ENCODE assay signal across 9 cellular contexts in genomic region chr3:107861904-107862303, GRCh38.
DNase-seq lines count a peak whose midpoint lies in the region; ATAC-seq and TF ChIP-seq lines count a peak whose summit lies in the region.
"Had no signal": no experiment of that assay in that cellular context is flagged by ENCODE, and none has a peak within 500 bp of the region (broad histone marks: within the 10 kb centered on the region; RNA-seq: fewer than 3 reads in every experiment).

No MANE protein-coding gene starts in this region.

- H3K36me3 Mint-ChIP-seq in CD4-positive, alpha-beta memory T cell: no peaks in the 10 kb centered on the region

- POLR2A ChIA-PET in CD4-positive, alpha-beta memory T cell (lab: Charles Lee; ENCODE audit: partially characterized antibody): no interaction called here

- H3K27ac Mint-ChIP-seq in CD4-positive, alpha-beta memory T cell: no peak overlapping the region

- intact Hi-C loops in mucosa of descending colon (cut with DNase I, micrococcal nuclease): no loop called here
- intact Hi-C loops in CD4-positive, alpha-beta memory T cell (cut with micrococcal nuclease): no loop called here

- CTCF ChIA-PET in CD4-positive, alpha-beta memory T cell (lab: Charles Lee; ENCODE audit: partially characterized antibody): no interaction called here

- TF ChIP-seq CTCF in mucosa of descending colon (IDR thresholded peaks at IDR 0.05): no peak

- H3K27me3 Mint-ChIP-seq in CD4-positive, alpha-beta memory T cell: peaks cover 0 to 4% of the 10 kb centered on the region in 2 donors

- no peaks in the 10 kb centered on the region for H3K9me3 ChIP-seq in mucosa of descending colon
- no peaks in the 10 kb centered on the region for H3K9me3 ChIP-seq in CD4-positive, alpha-beta memory T cell (ENCODE audit: control insufficient read depth in 1 of 2, low read length in 2 of 2)
- H3K9me3 ChIP-seq: thoracic aorta had no signal

- no peak overlapping the region for H3K27ac ChIP-seq in CD4-positive, alpha-beta memory T cell (ENCODE audit: low read depth, low read length)
- H3K27ac ChIP-seq: thoracic aorta had no signal

- DNase-seq in mucosa of descending colon: no peak
- no peak for DNase-seq in NCI-H526 treated with DMSO at 0.1 percent for 48 hours (lab: John Stamatoyannopoulos, UW)
- no peak for DNase-seq in NK-92 treated with Interleukin-12 subunit alpha and Interleukin-12 subunit beta, amount 100 ng/mL, for 24 hours (lab: John Stamatoyannopoulos, UW)
- DNase-seq in CD4-positive, alpha-beta memory T cell: no peak
- no peak for DNase-seq in erythroblast (lab: John Stamatoyannopoulos, UW)

- no peak for TF ChIP-seq POLR2A in erythroblast (IDR thresholded peaks at IDR 0.05; ENCODE audit: low read length)

- no peaks in the 10 kb centered on the region for H3K9me3 Mint-ChIP-seq in CD4-positive, alpha-beta memory T cell

- H3K27me3 ChIP-seq in CD4-positive, alpha-beta memory T cell (ENCODE audit: insufficient read depth, low read length): no peaks in the 10 kb centered on the region

- H3K4me1 Mint-ChIP-seq in CD4-positive, alpha-beta memory T cell: peaks cover 0 to 1% (median 0%) of the 10 kb centered on the region in 4 donors

- no peak overlapping the region for H3K4me3 ChIP-seq in mucosa of descending colon
- H3K4me3 ChIP-seq in CD4-positive, alpha-beta memory T cell (ENCODE audit: low read length in 2 of 2): no peak overlapping the region
- H3K4me3 ChIP-seq: thoracic aorta had no signal

- H3K36me3 ChIP-seq in mucosa of descending colon (ENCODE audit: low read depth): no peaks in the 10 kb centered on the region
- no peaks in the 10 kb centered on the region for H3K36me3 ChIP-seq in CD4-positive, alpha-beta memory T cell (ENCODE audit: insufficient read depth, low read length)
- H3K36me3 ChIP-seq: thoracic aorta had no signal

- peak; percentile 91 for ATAC-seq in GM18909 (IDR thresholded peaks at IDR 0.05; ENCODE audit: poor library complexity, unreplicated experiment)
- ATAC-seq in GM21737 (IDR thresholded peaks at IDR 0.05; ENCODE audit: unreplicated experiment): peak; percentile 98
- ATAC-seq in HG03460 (IDR thresholded peaks at IDR 0.05; ENCODE audit: unreplicated experiment): peak; percentile 95
- peak; percentile 43 for ATAC-seq in mucosa of descending colon

- no peak overlapping the region for H3K4me3 Mint-ChIP-seq in CD4-positive, alpha-beta memory T cell

- no peaks in the 10 kb centered on the region for H3K4me1 ChIP-seq in mucosa of descending colon (ENCODE audit: low read depth)
- H3K4me1 ChIP-seq in CD4-positive, alpha-beta memory T cell (ENCODE audit: insufficient read depth, low read length): no peaks in the 10 kb centered on the region

Comparison
In these comparisons a context has a peak if more than half of its experiments do, and no peak if none do; other contexts are left out.
1. ATAC-seq: peak in every context shown above with its lines; median percentile 98 in GM21737; 95 in HG03460; 91 in GM18909; 43 in mucosa of descending colon.